ENCODE assay signal across 9 cellular contexts in genomic region chr1:181141431-181141910, GRCh38. TPM values are rescaled to one million over a fixed set of nuclear protein-coding genes. Genes with fewer than 3 reads are reported as not detected.
A peak's percentile ranks its signal among the peaks of the same experiment; 100 is the strongest.
DNase-seq lines count a peak whose midpoint lies in the region; FAIRE-seq and TF ChIP-seq lines count a peak whose summit lies in the region.
"Had no signal": no experiment of that assay in that cellular context is flagged by ENCODE, and none has a peak within 500 bp of the region (broad histone marks: within the 10 kb centered on the region; RNA-seq: fewer than 3 reads in every experiment).

No MANE protein-coding gene starts in this region.

- H3K27ac ChIP-seq in small intestine (ENCODE audit: low read depth in 1 of 2, low read length in 1 of 2): peak overlapping the region in 1 of 2 donors; percentile 22

- H3K9me3 ChIP-seq in small intestine (ENCODE audit: control insufficient read depth, low read depth): no peaks in the 10 kb centered on the region

- WGBS in lower leg skin, 2 donors: 49 to 60% methylated on average over 5 of the region's 5 CpGs
- WGBS in small intestine, 3 donors: 47 to 51% (median 48%) methylated on average over 5 of the region's 5 CpGs

- H3K4me1 ChIP-seq in small intestine (ENCODE audit: control insufficient read depth in 2 of 2, insufficient read depth in 1 of 2, low read depth in 1 of 2, low read length in 1 of 2): peaks cover 0 to 9% of the 10 kb centered on the region in 2 donors

- FAIRE-seq in small intestine (lab: Jason Lieb, UNC): no peak
- FAIRE-seq: G401.6 had no signal

- intact Hi-C loops in lower leg skin (cut with DNase I; ENCODE audit: low total_unique reads): loop anchor here (1.0 to 10.0 kb wide), 4 partner anchors 30 to 237 kb away; partner anchors contain the start of genes IER5 and MR1

- TF ChIP-seq CTCF in fibroblast of the aortic adventitia (IDR thresholded peaks at IDR 0.05; ENCODE audit: insufficient read depth, low read length): no peak
- TF ChIP-seq CTCF in lower leg skin (IDR thresholded peaks at IDR 0.05): no peak

- no peaks in the 10 kb centered on the region for H3K27me3 ChIP-seq in small intestine (ENCODE audit: control insufficient read depth in 2 of 2, insufficient read depth in 2 of 2, low read length in 2 of 2)

- no peaks in the 10 kb centered on the region for H3K36me3 ChIP-seq in small intestine (ENCODE audit: control insufficient read depth in 2 of 2, insufficient read depth in 2 of 2, low read length in 2 of 2)

- H3K4me3 ChIP-seq in fibroblast of the aortic adventitia (ENCODE audit: low read depth, low read length): no peak overlapping the region
- H3K4me3 ChIP-seq in lower leg skin (ENCODE audit: low read depth, poor library complexity, severe bottlenecking): no peak overlapping the region
- H3K4me3 ChIP-seq in small intestine (ENCODE audit: low read depth in 1 of 2, low read length in 2 of 2): no peak overlapping the region

- no peak for TF ChIP-seq POLR2A in lower leg skin (IDR thresholded peaks at IDR 0.05)

- peak; percentile 72 for DNase-seq in NK-92 treated with Interleukin-12 subunit alpha and Interleukin-12 subunit beta, amount 100 ng/mL, for 24 hours (lab: John Stamatoyannopoulos, UW)
- no peak for DNase-seq in NK-92 (lab: John Stamatoyannopoulos, UW; ENCODE audit: unreplicated experiment)
- DNase-seq in activated CD8-positive, alpha-beta memory T cell treated with anti-CD3 and anti-CD28 coated beads for 24 hours: peak; percentile 85
- peak; percentile 82 for DNase-seq in fibroblast of the aortic adventitia (ENCODE audit: low read depth)
- peak; percentile 38 to 49 (median 43) for DNase-seq in stimulated activated CD4-positive, alpha-beta T cell treated with anti-CD3 and anti-CD28 coated beads, TNF-alpha, amount 100 ng/mL, for 4 hours (ENCODE audit: low read depth in 3 of 3)
- no peak for DNase-seq in lower leg skin (ENCODE audit: low spot score in 2 of 2)
- DNase-seq in NCI-H1092 (lab: John Stamatoyannopoulos, UW): no peak
- DNase-seq in small intestine: no peak

RNA-seq across cellular contexts. Expression of gene IER5, which starts 53.0 kb away (rescaled TPM):
- total RNA-seq in fibroblast of the aortic adventitia (ENCODE audit: low replicate concordance): 12.3 and 14.7 TPM in 2 replicates
- total RNA-seq in lower leg skin: 10 to 100 TPM; 36.7 to 53.4 (median 48.3) TPM
- polyA plus RNA-seq in small intestine: 1 to 10 TPM; 4.5 to 7.4 (median 5.1) TPM

Comparison
In these comparisons a context has a peak if more than half of its experiments do, and no peak if none do; other contexts are left out.
1. DNase-seq: peak in NK-92 treated with Interleukin-12 subunit alpha and Interleukin-12 subunit beta, amount 100 ng/mL, for 24 hours (single experiment), activated CD8-positive, alpha-beta memory T cell treated with anti-CD3 and anti-CD28 coated beads for 24 hours (single experiment), fibroblast of the aortic adventitia (single experiment) and stimulated activated CD4-positive, alpha-beta T cell treated with anti-CD3 and anti-CD28 coated beads, TNF-alpha, amount 100 ng/mL, for 4 hours (3 of 3); none in NK-92 (single experiment), lower leg skin (0 of 2), NCI-H1092 (single experiment) and small intestine (single experiment).